Comparison of ENCODE assay signal across 14 cellular contexts in genomic region chr5:138929571-138929955, GRCh38. TPM values are rescaled to one million over a fixed set of nuclear protein-coding genes. Genes with fewer than 3 reads are reported as not detected.
DNase-seq lines count a peak whose midpoint lies in the region; ATAC-seq and TF ChIP-seq lines count a peak whose summit lies in the region.
"Had no signal": no experiment of that assay in that cellular context is flagged by ENCODE, and none has a peak within 500 bp of the region (broad histone marks: within the 10 kb centered on the region; RNA-seq: fewer than 3 reads in every experiment).

No MANE protein-coding gene starts in this region.

- H3K9me3 Mint-ChIP-seq in mesothelial cell of epicardium: no peaks in the 10 kb centered on the region
- H3K9me3 Mint-ChIP-seq: H9 had no signal

- H3K27me3 ChIP-seq in heart left ventricle (no peaks in the 10 kb centered on the region), thyroid gland (no peaks in the 10 kb centered on the region)

- peak overlapping the region; percentile 52 for H3K27ac Mint-ChIP-seq in mesothelial cell of epicardium

- WGBS in heart left ventricle, 4 donors: 84 to 90% (median 86%) methylated on average over 4 of the region's 4 CpGs
- WGBS in thyroid gland, 2 donors: 92 to 94% methylated on average over 4 of the region's 4 CpGs

- peaks cover 0 to 35% (median 25%) of the 10 kb centered on the region in 12 donors for H3K4me1 ChIP-seq in heart left ventricle
- H3K4me1 ChIP-seq in thyroid gland: peaks cover 13 to 18% of the 10 kb centered on the region in 2 donors

- H3K4me3 ChIP-seq in heart left ventricle (no peak overlapping the region), thyroid gland (replicated peaks in 1 of 3) (no peak overlapping the region)

- no peak for DNase-seq in heart left ventricle
- DNase-seq in Right ventricle myocardium inferior (ENCODE audit: missing footprints): no peak
- DNase-seq in caudate nucleus (lab: John Stamatoyannopoulos, UW): no peak
- no peak for DNase-seq in mesothelial cell of epicardium (ENCODE audit: low spot score in 2 of 2, unreplicated experiment in 2 of 2)
- DNase-seq in thyroid gland: no peak
- DNase-seq in NCI-H524 treated with DMSO at 0.1 percent for 48 hours (lab: John Stamatoyannopoulos, UW): no peak
- DNase-seq in NK-92 treated with Interleukin-12 subunit alpha and Interleukin-12 subunit beta, amount 100 ng/mL, for 24 hours (lab: John Stamatoyannopoulos, UW): no peak
- no peak for DNase-seq in GM10266 (ENCODE audit: extremely low spot score)
- DNase-seq: DMS153, H9, MM.1S, NCI-H187 treated with DMSO at 0.1 percent for 48 hours, NCI-H510A had no signal

- H3K36me3 Mint-ChIP-seq in mesothelial cell of epicardium: peaks cover 59% of the 10 kb centered on the region

- H3K36me3 ChIP-seq in heart left ventricle: peaks cover 2 to 100% (median 86%) of the 10 kb centered on the region in 9 donors
- H3K36me3 ChIP-seq in thyroid gland: peaks cover 71 to 79% of the 10 kb centered on the region in 2 donors

- TF ChIP-seq CTCF in heart left ventricle (IDR thresholded peaks at IDR 0.05) (no peak), mesothelial cell of epicardium (IDR thresholded peaks at IDR 0.05; ENCODE audit: unreplicated experiment) (no peak), thyroid gland (IDR thresholded peaks at IDR 0.05) (no peak), GM10266 (IDR thresholded peaks at IDR 0.05; ENCODE audit: control insufficient read depth, insufficient read depth, low read depth, missing control alignments) (no peak)

- TF ChIP-seq POLR2A in heart left ventricle (IDR thresholded peaks at IDR 0.05): no peak
- no peak for TF ChIP-seq POLR2A in thyroid gland (IDR thresholded peaks at IDR 0.05)

- H3K27ac ChIP-seq in heart left ventricle (peak overlapping the region in 10 of 12 donors; percentile 48 to 87 (median 74)), caudate nucleus (ENCODE audit: low read depth, low read length) (peak overlapping the region; percentile 69), thyroid gland (peak overlapping the region in 2 of 3 donors; percentile 61 to 69)

- H3K4me1 Mint-ChIP-seq in mesothelial cell of epicardium: no peaks in the 10 kb centered on the region

- no peak overlapping the region for H3K4me3 Mint-ChIP-seq in mesothelial cell of epicardium
- H3K4me3 Mint-ChIP-seq: H9 had no signal

- intact Hi-C loops in heart left ventricle (cut with DNase I): loop anchor here in 1 of 10 donors (10.0 kb wide), 1 partner anchor 105 kb away; no protein-coding TSS in a partner anchor
- intact Hi-C loops in Right ventricle myocardium inferior (cut with DNase I): loop anchor here (1.0 to 2.0 kb wide), 3 partner anchors 23 to 176 kb away; partner anchors contain the start of gene CTNNA1
- intact Hi-C loops in thyroid gland (cut with DNase I): no loop called here

- H3K9me3 ChIP-seq in heart left ventricle (no peaks in the 10 kb centered on the region), thyroid gland (no peaks in the 10 kb centered on the region)

- ATAC-seq in heart left ventricle (no peak), Right ventricle myocardium inferior (no peak)

- H3K27me3 Mint-ChIP-seq in mesothelial cell of epicardium (ENCODE audit: low read depth): no peaks in the 10 kb centered on the region

RNA-seq across cellular contexts. Expression of gene LRRTM2, which starts 54.4 kb away (rescaled TPM):
- under 1 TPM in 2 of 9 donors, not detected in 7; 0.16 TPM for total RNA-seq in heart left ventricle
- polyA plus RNA-seq in heart left ventricle: under 1 TPM; 0.06 to 0.23 TPM
- not detected for total RNA-seq in Right ventricle myocardium inferior
- 0.09 to 0.18 TPM (median 0.13 TPM) in 3 replicates for total RNA-seq in mesothelial cell of epicardium
- 1 to 10 TPM in 2 of 4 donors, under 1 TPM in 2; 0.20 to 1.2 (median 0.86) TPM for total RNA-seq in thyroid gland
- total RNA-seq: A172, H9 had no signal
